In genomic region chr1:51433972-51434510, GRCh38 we compare ENCODE assay signal across 11 cellular contexts.
A peak's percentile ranks its signal among the peaks of the same experiment; 100 is the strongest.
DNase-seq lines count a peak whose midpoint lies in the region; ATAC-seq, FAIRE-seq and TF ChIP-seq lines count a peak whose summit lies in the region.
"Had no signal": no experiment of that assay in that cellular context is flagged by ENCODE, and none has a peak within 500 bp of the region (broad histone marks: within the 10 kb centered on the region; RNA-seq: fewer than 3 reads in every experiment).

No MANE protein-coding gene starts in this region.

- H3K27me3 ChIP-seq in heart right ventricle (no peaks in the 10 kb centered on the region), left lung (no peaks in the 10 kb centered on the region), gastroesophageal sphincter (no peaks in the 10 kb centered on the region)

- no peak for TF ChIP-seq POLR2A in gastroesophageal sphincter (IDR thresholded peaks at IDR 0.05)

- WGBS in heart right ventricle, 2 donors: 61 to 70% methylated on average over 2 of the region's 2 CpGs
- WGBS in gastroesophageal sphincter (ENCODE audit: low coverage in 1 of 2), 2 donors: 45 to 79% methylated on average over 2 of the region's 2 CpGs

- TF ChIP-seq EP300 in gastroesophageal sphincter (IDR thresholded peaks at IDR 0.05): no peak

- H3K9me3 ChIP-seq in heart right ventricle: no peaks in the 10 kb centered on the region
- H3K9me3 ChIP-seq in left lung: no peaks in the 10 kb centered on the region
- no peaks in the 10 kb centered on the region for H3K9me3 ChIP-seq in gastroesophageal sphincter

- TF ChIP-seq CTCF in heart right ventricle (IDR thresholded peaks at IDR 0.05) (no peak), activated B cell treated with CpG ODN at 0.5 μM for 24 hours (IDR thresholded peaks at IDR 0.05) (no peak), left lung (IDR thresholded peaks at IDR 0.05) (no peak), nephron progenitor cell (IDR thresholded peaks at IDR 0.05) (no peak), gastroesophageal sphincter (IDR thresholded peaks at IDR 0.05) (no peak)

- H3K27ac ChIP-seq in heart right ventricle (peak overlapping the region in 6 of 10 donors; percentile 5 to 71 (median 38)), left lung (peak overlapping the region; percentile 41 to 87), gastroesophageal sphincter (peak overlapping the region in 1 of 4 donors; percentile 15)

- H3K4me1 Mint-ChIP-seq in activated B cell treated with CpG ODN at 0.5 μM for 24 hours (peaks cover 22% of the 10 kb centered on the region), nephron progenitor cell (no peaks in the 10 kb centered on the region)

- H3K27me3 Mint-ChIP-seq in activated B cell treated with CpG ODN at 0.5 μM for 24 hours (no peaks in the 10 kb centered on the region), nephron progenitor cell (ENCODE audit: low read depth, poor library complexity) (no peaks in the 10 kb centered on the region)

- H3K4me3 Mint-ChIP-seq in activated B cell treated with CpG ODN at 0.5 μM for 24 hours: no peak overlapping the region
- H3K4me3 Mint-ChIP-seq in nephron progenitor cell: no peak overlapping the region

- H3K27ac Mint-ChIP-seq in activated B cell treated with CpG ODN at 0.5 μM for 24 hours (peak overlapping the region; percentile 65), nephron progenitor cell (no peak overlapping the region)

- H3K4me1 ChIP-seq in heart right ventricle: peaks cover 0 to 44% (median 14%) of the 10 kb centered on the region in 9 donors
- peaks cover 0 to 51% of the 10 kb centered on the region in 2 donors for H3K4me1 ChIP-seq in left lung
- peaks cover 0 to 4% (median 0%) of the 10 kb centered on the region in 3 donors for H3K4me1 ChIP-seq in gastroesophageal sphincter

- H3K36me3 Mint-ChIP-seq in activated B cell treated with CpG ODN at 0.5 μM for 24 hours (ENCODE audit: low read depth) (peaks cover 59% of the 10 kb centered on the region), nephron progenitor cell (ENCODE audit: low read depth) (peaks cover 15% of the 10 kb centered on the region)

- H3K4me3 ChIP-seq in heart right ventricle: peak overlapping the region in 1 of 10 donors; percentile 11
- H3K4me3 ChIP-seq in left lung: peak overlapping the region in 1 of 2 donors; percentile 7
- H3K4me3 ChIP-seq in gastroesophageal sphincter: no peak overlapping the region

- no peak for ATAC-seq in heart right ventricle
- ATAC-seq in Right ventricle myocardium superior (ENCODE audit: poor library complexity): no peak
- no peak for ATAC-seq in activated B cell treated with CpG ODN at 0.5 μM for 24 hours (ENCODE audit: low read depth)
- no peak for ATAC-seq in left lung
- no peak for ATAC-seq in gastroesophageal sphincter

- FAIRE-seq in urothelium cell line (lab: Jason Lieb, UNC): peak; percentile 27

- CTCF ChIA-PET in activated B cell treated with CpG ODN at 0.5 μM for 24 hours (lab: Charles Lee): no interaction called here

- intact Hi-C loops in heart right ventricle (cut with DNase I) (no loop called here), Right ventricle myocardium superior (cut with DNase I) (no loop called here), activated B cell treated with CpG ODN at 0.5 μM for 24 hours (cut with micrococcal nuclease) (no loop called here), left lung (cut with DNase I) (no loop called here)

- H3K36me3 ChIP-seq in heart right ventricle (peaks cover 0 to 93% (median 8%) of the 10 kb centered on the region in 9 donors), left lung (peaks cover 0 to 10% of the 10 kb centered on the region in 2 donors), gastroesophageal sphincter (peaks cover 3 to 82% of the 10 kb centered on the region in 2 donors)

- DNase-seq in heart right ventricle (no peak), Right ventricle myocardium superior (no peak), activated B cell treated with CpG ODN at 0.5 μM for 24 hours (no peak), left lung (no peak), urothelium cell line (ENCODE audit: low spot score) (no peak), nephron progenitor cell (no peak), NCI-H1105 (lab: John Stamatoyannopoulos, UW) (no peak)
- DNase-seq: NCI-H446 treated with DMSO at 0.1 percent for 48 hours; nucleus accumbens; stimulated activated CD4-positive, alpha-beta T cell treated with anti-CD3 and anti-CD28 coated beads, Interleukin-4, amount 100 ng/mL, for 1 hour had no signal

- H3K9me3 Mint-ChIP-seq in activated B cell treated with CpG ODN at 0.5 μM for 24 hours (no peaks in the 10 kb centered on the region), nephron progenitor cell (no peaks in the 10 kb centered on the region)

- POLR2A ChIA-PET in activated B cell treated with CpG ODN at 0.5 μM for 24 hours (lab: Charles Lee): no interaction called here
